In genomic region chr17:44005527-44005864, GRCh38 we compare ENCODE assay signal across 12 cellular contexts. TPM values are rescaled to one million over a fixed set of nuclear protein-coding genes. Genes with fewer than 3 reads are reported as not detected.
DNase-seq lines count a peak whose midpoint lies in the region; ATAC-seq, FAIRE-seq and TF ChIP-seq lines count a peak whose summit lies in the region.
"Had no signal": no experiment of that assay in that cellular context is flagged by ENCODE, and none has a peak within 500 bp of the region (broad histone marks: within the 10 kb centered on the region; RNA-seq: fewer than 3 reads in every experiment).

No MANE protein-coding gene starts in this region.

- peak overlapping the region; percentile 65; the same call in 1 of the 2 replicates for H2AK5ac ChIP-seq in H1 (ENCODE audit: low read depth, low read length)

- H3K79me2 ChIP-seq in H1 (ENCODE audit: control insufficient read depth in 1 of 2, insufficient read depth in 2 of 2, low read length in 2 of 2) = no peaks in the 10 kb centered on the region

- no peak overlapping the region for H2BK20ac ChIP-seq in H1 (ENCODE audit: low read length)

- H4K20me1 ChIP-seq in H1 (replicated peaks in 1 of 2; ENCODE audit: control insufficient read depth in 1 of 2, insufficient read depth in 2 of 2, low read length in 2 of 2) = peaks cover 4 to 8% of the 10 kb centered on the region in 2 experiments

- no peak overlapping the region for H3K14ac ChIP-seq in H1 (ENCODE audit: insufficient read length)

- peak overlapping the region; percentile 59 for H3K56ac ChIP-seq in H1 (replicated peaks; ENCODE audit: insufficient read length, low read depth, low read length)

- H3K79me1 ChIP-seq in H1 (ENCODE audit: low read depth, low read length) = no peaks in the 10 kb centered on the region; the same call in 1 of the 2 replicates

- H3K23me2 ChIP-seq in H1 (ENCODE audit: low read depth, low read length) = peaks cover 32% of the 10 kb centered on the region

- no peak for TF ChIP-seq CTCF in cardiac muscle cell (IDR thresholded peaks at IDR 0.05; ENCODE audit: low read depth, low read length)
- TF ChIP-seq CTCF in H1 (IDR thresholded peaks at IDR 0.05; ENCODE audit: control extremely low read depth in 1 of 3, insufficient read depth in 1 of 3, low read depth in 1 of 3, low read length in 3 of 3) = no peak
- TF ChIP-seq CTCF in upper lobe of right lung (IDR thresholded peaks at IDR 0.05) = no peak

- no peak for TF ChIP-seq POLR2A in H1 (IDR thresholded peaks at IDR 0.05; ENCODE audit: control extremely low read depth in 1 of 2, low read depth in 2 of 2, low read length in 2 of 2)

- no peak overlapping the region for H2BK120ac ChIP-seq in H1 (replicated peaks; ENCODE audit: low read depth, low read length)

- H2AFZ ChIP-seq in H1 (ENCODE audit: low read length) = 0 out of 2 replicates have a peak overlapping the region, but pooled peaks have one; percentile 24

- H3K4me3 ChIP-seq in cardiac muscle cell = peak overlapping the region; percentile 64
- peak overlapping the region; percentile 59 to 86 (median 74) for H3K4me3 ChIP-seq in H1 (ENCODE audit: extremely low read depth in 1 of 4, insufficient read depth in 2 of 4, low read depth in 3 of 4, low read length in 4 of 4)
- peak overlapping the region; percentile 63 to 82 for H3K4me3 ChIP-seq in mucosa of rectum (ENCODE audit: low read length in 2 of 2)
- H3K4me3 ChIP-seq in upper lobe of right lung = peak overlapping the region; percentile 64

- peak overlapping the region; percentile 99; the same call in 1 of the 2 replicates for H2BK15ac ChIP-seq in H1 (ENCODE audit: low read length)

- no peak overlapping the region for H4K5ac ChIP-seq in H1 (ENCODE audit: insufficient read length, low read depth, low read length)

- no peak overlapping the region for H3K27ac ChIP-seq in cardiac muscle cell
- no peak overlapping the region for H3K27ac ChIP-seq in H1 (ENCODE audit: low read depth, low read length)
- peak overlapping the region in 1 of 2 donors; percentile 82 for H3K27ac ChIP-seq in mucosa of rectum (ENCODE audit: low read depth in 2 of 2, low read length in 2 of 2)
- peak overlapping the region; percentile 66 for H3K27ac ChIP-seq in upper lobe of right lung

- H4K91ac ChIP-seq in H1 (replicated peaks; ENCODE audit: insufficient read length, low read length) = no peak overlapping the region

- peak overlapping the region; percentile 35; the same call in 1 of the 2 replicates for H4K8ac ChIP-seq in H1 (ENCODE audit: extremely low read depth, insufficient read depth, low read length)

- H3K9me3 ChIP-seq in cardiac muscle cell (ENCODE audit: low read depth) (no peaks in the 10 kb centered on the region), H1 (ENCODE audit: insufficient read depth in 2 of 2, low read depth in 1 of 2, low read length in 1 of 2) (no peaks in the 10 kb centered on the region), mucosa of rectum (ENCODE audit: control insufficient read depth in 2 of 2, low read length in 2 of 2) (no peaks in the 10 kb centered on the region), upper lobe of right lung (no peaks in the 10 kb centered on the region)
- H3K9me3 ChIP-seq: body of pancreas had no signal

- TF ChIP-seq EP300 in H1 (IDR thresholded peaks at IDR 0.05; ENCODE audit: borderline replicate concordance in 1 of 2, low read depth in 2 of 2, low read length in 2 of 2) = no peak

- H3K18ac ChIP-seq in H1 (ENCODE audit: extremely low read depth, low read length) = peak overlapping the region; percentile 60

- H3K9ac ChIP-seq in H1 (replicated peaks in 1 of 4; ENCODE audit: extremely low read depth in 1 of 4, low read depth in 3 of 4, low read length in 3 of 4) (no peak overlapping the region), mucosa of rectum (ENCODE audit: low read depth in 1 of 2, low read length in 2 of 2) (peak overlapping the region in 1 of 2 donors; percentile 78)

- H3K27me3 ChIP-seq in cardiac muscle cell (peaks cover 39% of the 10 kb centered on the region), H1 (replicated peaks in 1 of 4; ENCODE audit: control insufficient read depth in 3 of 4, extremely low read depth in 1 of 4, insufficient read depth in 3 of 4, low read length in 3 of 4) (peaks cover 0 to 21% (median 17%) of the 10 kb centered on the region in 4 experiments; a peak in 6 of 7 replicates), mucosa of rectum (ENCODE audit: control insufficient read depth in 2 of 2, insufficient read depth in 2 of 2, low read length in 2 of 2) (peaks cover 12 to 19% of the 10 kb centered on the region in 2 donors), upper lobe of right lung (peaks cover 19% of the 10 kb centered on the region)

- no peak for DNase-seq in cardiac muscle cell (ENCODE audit: low read depth in 1 of 2, low spot score in 1 of 2)
- DNase-seq in Right ventricle myocardium inferior (ENCODE audit: missing footprints) = no peak
- DNase-seq in H1 (ENCODE audit: low read depth in 1 of 2, low spot score in 2 of 2) = peak in 1 of 2 experiments; percentile 69
- DNase-seq in upper lobe of right lung = no peak
- DNase-seq in CD1c-positive myeloid dendritic cell (ENCODE audit: extremely low spot score) = no peak
- DNase-seq in kidney glomerular epithelial cell (lab: John Stamatoyannopoulos, UW) = no peak
- DNase-seq: KG1; NK-92 treated with Interleukin-12 subunit alpha and Interleukin-12 subunit beta, amount 100 ng/mL, for 24 hours had no signal

- CTCF ChIA-PET in H1 (lab: Charles Lee; ENCODE audit: partially characterized antibody) = interaction anchor here (0.6 to 7.2 kb wide), 8 partner anchors 10 to 133 kb away, joined by 3 to 67 read pairs (median 5); no protein-coding TSS in a partner anchor

- H3K36me3 ChIP-seq in cardiac muscle cell = no peaks in the 10 kb centered on the region
- H3K36me3 ChIP-seq in H1 (ENCODE audit: control insufficient read depth in 2 of 4, insufficient read depth in 4 of 4, low read length in 3 of 4) = peaks cover 0 to 2% (median 0%) of the 10 kb centered on the region in 4 experiments; a peak in 2 of 8 replicates
- peaks cover 0 to 2% of the 10 kb centered on the region in 2 donors for H3K36me3 ChIP-seq in mucosa of rectum (ENCODE audit: control insufficient read depth in 2 of 2, insufficient read depth in 2 of 2, low read length in 2 of 2)
- H3K36me3 ChIP-seq in upper lobe of right lung = peaks cover 15% of the 10 kb centered on the region

- H3K23ac ChIP-seq in H1 (ENCODE audit: insufficient read length) = no peak overlapping the region

- intact Hi-C loops in Right ventricle myocardium inferior (cut with DNase I) (loop anchor here (5.0 kb wide), 2 partner anchors 37 to 162 kb away; no protein-coding TSS in a partner anchor), upper lobe of right lung (cut with DNase I) (no loop called here)

- H3K4me2 ChIP-seq in H1 (ENCODE audit: insufficient read depth in 1 of 2, low read depth in 2 of 2, low read length in 2 of 2) = peak overlapping the region; percentile 94

- POLR2A ChIA-PET in H1 (lab: Charles Lee; ENCODE audit: partially characterized antibody) = interaction anchor here (0.7 to 3.4 kb wide), 5 partner anchors 9 to 118 kb away, joined by 3 to 17 read pairs (median 3); partner anchors contain the start of genes HDAC5 and TMEM101

- ATAC-seq in Right ventricle myocardium inferior = no peak
- no peak for ATAC-seq in upper lobe of right lung
- no peak for ATAC-seq in HG02610 (IDR thresholded peaks at IDR 0.05; ENCODE audit: unreplicated experiment)

- no peak for FAIRE-seq in H1 (lab: Jason Lieb, UNC)

- peak overlapping the region; percentile 71; the same call in 1 of the 2 replicates for H2BK12ac ChIP-seq in H1 (ENCODE audit: low read depth, low read length)

- 8% methylated on average over 20 of the region's 20 CpGs; no CpG with 5 or more reads in 1 of the 2 experiments for WGBS in H1 (ENCODE audit: extremely low coverage in 1 of 2, insufficient coverage in 1 of 2, insufficient read length in 1 of 2, insufficient replicate concordance in 2 of 2, low coverage in 1 of 2, low lambda C conversion rate in 2 of 2, missing lambda C conversion rate in 1 of 2), 2 experiments

- H3K4me1 ChIP-seq in cardiac muscle cell (ENCODE audit: low read depth) (peaks cover 4% of the 10 kb centered on the region), H1 (replicated peaks in 1 of 4; ENCODE audit: control insufficient read depth in 3 of 4, insufficient read depth in 4 of 4, low read length in 3 of 4) (peaks cover 0 to 19% (median 13%) of the 10 kb centered on the region in 4 experiments; a peak in 6 of 7 replicates), mucosa of rectum (ENCODE audit: control insufficient read depth in 2 of 2, insufficient read depth in 2 of 2, low read length in 2 of 2) (peaks cover 27 to 31% of the 10 kb centered on the region in 2 donors), upper lobe of right lung (peaks cover 31% of the 10 kb centered on the region)

- H3K4ac ChIP-seq in H1 (replicated peaks; ENCODE audit: insufficient read length, low read depth, low read length) = peak overlapping the region; percentile 69

- no peak for TF ChIP-seq RAD21 in H1 (IDR thresholded peaks at IDR 0.05 in 1 of 2, conservative IDR thresholded peaks at IDR 0.05 in 1 of 2; ENCODE audit: low read depth in 2 of 2, low read length in 2 of 2)

- H2BK5ac ChIP-seq in H1 (ENCODE audit: low read depth, low read length) = peak overlapping the region; percentile 52; the same call in 1 of the 2 replicates

RNA-seq across cellular contexts. Expression of gene NAGS, which starts 1.1 kb away (rescaled TPM):
- total RNA-seq in cardiac muscle cell = 4.2 and 6.1 TPM in 2 replicates
- polyA plus RNA-seq in cardiac muscle cell = 5.1 and 8.5 TPM in 2 replicates
- total RNA-seq in Right ventricle myocardium inferior = 0.68 TPM
- 5.1 TPM in 2 replicates for total RNA-seq in H1 (2021; fragmentation: NEBNext Ultra II Directional; extraction: Animal tissue kit (Norgen Biotek cat#: 25700))
- polyA plus RNA-seq in H1 (2011; rRNA removed) = 4.0 and 4.4 TPM in 2 replicates
- polyA plus RNA-seq in H1 (2011; cell fraction: cytosol; rRNA removed) = 3.6 TPM
- 3.8 TPM for polyA plus RNA-seq in H1 (2011; cell fraction: nucleus; rRNA removed)
- 2.8 to 4.0 TPM (median 3.4 TPM) in 4 replicates for polyA plus RNA-seq in H1 (2012, experiment 1 of 2)
- 3.3 TPM for polyA plus RNA-seq in H1 (2012, experiment 2 of 2)
- polyA plus RNA-seq in H1 (2013, experiment 1 of 2) = 5.2 TPM
- 4.9 TPM for polyA plus RNA-seq in H1 (2013, experiment 2 of 2)
- 3.0 TPM in 2 replicates for polyA minus RNA-seq in H1 (2011; rRNA and poly(A)+ RNA removed)
- 5.0 TPM for polyA minus RNA-seq in H1 (2011; cell fraction: cytosol; rRNA and poly(A)+ RNA removed)
- polyA minus RNA-seq in H1 (2011; cell fraction: nucleus; rRNA and poly(A)+ RNA removed) = 5.1 TPM
- 7.1 TPM for total RNA-seq in upper lobe of right lung

RNA-seq across cellular contexts. Expression of gene TMEM101, which starts 9.3 kb away (rescaled TPM):
- total RNA-seq in cardiac muscle cell = 37.5 and 65.8 TPM in 2 replicates
- polyA plus RNA-seq in cardiac muscle cell = 22.5 and 40.6 TPM in 2 replicates
- total RNA-seq in Right ventricle myocardium inferior = 21.5 TPM
- 16.1 and 20.9 TPM in 2 replicates for total RNA-seq in H1 (2021; fragmentation: NEBNext Ultra II Directional; extraction: Animal tissue kit (Norgen Biotek cat#: 25700))
- polyA plus RNA-seq in H1 (2011; rRNA removed) = 44.7 and 55.6 TPM in 2 replicates
- polyA plus RNA-seq in H1 (2011; cell fraction: cytosol; rRNA removed) = 54.3 TPM
- 44.7 TPM for polyA plus RNA-seq in H1 (2011; cell fraction: nucleus; rRNA removed)
- 23.2 to 36.4 TPM (median 32.3 TPM) in 4 replicates for polyA plus RNA-seq in H1 (2012, experiment 1 of 2)
- polyA plus RNA-seq in H1 (2012, experiment 2 of 2) = 27.4 TPM
- 23.1 TPM for polyA plus RNA-seq in H1 (2013, experiment 1 of 2)
- 24.7 TPM for polyA plus RNA-seq in H1 (2013, experiment 2 of 2)
- 35.1 and 40.3 TPM in 2 replicates for polyA minus RNA-seq in H1 (2011; rRNA and poly(A)+ RNA removed)
- polyA minus RNA-seq in H1 (2011; cell fraction: cytosol; rRNA and poly(A)+ RNA removed) = 21.0 TPM
- 20.2 TPM for polyA minus RNA-seq in H1 (2011; cell fraction: nucleus; rRNA and poly(A)+ RNA removed)
- total RNA-seq in upper lobe of right lung = 27.4 TPM

RNA-seq across cellular contexts. Expression of gene PYY, which starts 51.8 kb away (rescaled TPM):
- total RNA-seq in cardiac muscle cell (not detected in 2 replicates), Right ventricle myocardium inferior (not detected), upper lobe of right lung (not detected)
- polyA plus RNA-seq in cardiac muscle cell (0.77 TPM in 1 of 2 replicates, not detected in the other), H1 (2011; rRNA removed) (2.7 and 3.4 TPM in 2 replicates)
- 0.42 and 0.93 TPM in 2 replicates for total RNA-seq in H1 (2021; fragmentation: NEBNext Ultra II Directional; extraction: Animal tissue kit (Norgen Biotek cat#: 25700))
- 1.0 TPM for polyA plus RNA-seq in H1 (2011; cell fraction: cytosol; rRNA removed)
- 2.4 TPM for polyA plus RNA-seq in H1 (2011; cell fraction: nucleus; rRNA removed)
- polyA plus RNA-seq in H1 (2012, experiment 1 of 2) = 1.0 to 3.2 TPM (median 1.7 TPM) in 4 replicates
- 2.4 TPM for polyA plus RNA-seq in H1 (2012, experiment 2 of 2)
- 3.9 TPM for polyA plus RNA-seq in H1 (2013, experiment 1 of 2)
- 4.8 TPM for polyA plus RNA-seq in H1 (2013, experiment 2 of 2)
- 0.57 TPM in 1 of 2 replicates, not detected in the other for polyA minus RNA-seq in H1 (2011; rRNA and poly(A)+ RNA removed)
- polyA minus RNA-seq in H1 (2011; cell fraction: cytosol; rRNA and poly(A)+ RNA removed) = not detected
- not detected for polyA minus RNA-seq in H1 (2011; cell fraction: nucleus; rRNA and poly(A)+ RNA removed)
- total RNA-seq: body of pancreas, left lobe of liver had no signal
